ENCODE assay signal across 8 cellular contexts in the genomic region with DNA sequence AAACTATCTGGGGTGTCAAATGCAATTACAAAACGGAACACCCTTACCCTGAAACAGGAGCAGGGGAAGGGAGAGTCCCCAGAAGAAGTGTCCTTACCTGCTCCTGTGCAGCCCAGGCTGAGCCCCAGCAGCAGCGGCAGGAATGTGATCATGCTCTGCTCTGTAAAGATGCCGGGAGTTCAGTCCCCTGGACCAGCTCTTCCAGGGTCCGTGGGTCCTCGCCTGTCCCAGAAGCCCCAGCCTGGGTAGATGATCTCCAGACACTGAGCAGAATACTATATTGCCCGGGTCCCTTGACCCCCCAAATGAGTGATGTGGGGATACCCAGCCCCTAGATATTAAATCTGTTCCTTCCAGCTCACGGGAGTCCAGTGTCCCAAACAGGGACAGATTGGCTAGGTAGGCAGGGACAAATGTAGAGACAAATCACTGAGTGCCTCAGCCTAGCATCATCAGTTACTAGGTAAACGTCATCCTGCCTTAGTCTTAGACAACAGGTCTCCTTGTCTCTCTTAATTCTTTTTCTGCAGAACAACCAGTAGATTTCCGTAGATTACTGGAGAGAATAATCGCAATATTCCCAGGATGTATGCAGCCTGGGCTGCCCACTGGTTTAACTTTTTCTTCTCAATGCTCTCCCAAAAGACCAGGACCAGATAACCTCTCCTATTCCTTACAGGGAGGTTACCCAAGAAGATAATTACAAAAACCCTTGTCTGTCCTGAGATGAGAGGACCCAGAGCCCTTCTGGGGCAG. TPM values are rescaled to one million over a fixed set of nuclear protein-coding genes. Genes with fewer than 3 reads are reported as not detected.
DNase-seq lines count a peak whose midpoint lies in the region; ATAC-seq and TF ChIP-seq lines count a peak whose summit lies in the region.

A gene (minus strand): TSS at position 373 of the 756 bp plus-strand sequence. CDS start 221 bp downstream, at position 152.

- H3K4me2 ChIP-seq in GM23338 (peak within 1 kb of the TSS; percentile 23; the same call in 1 of the 2 replicates), smooth muscle cell (peak within 1 kb of the TSS; percentile 62)

- peak; percentile 59 for DNase-seq in SIG-M5 treated with dmso at 0.1 percent for 504 hours (lab: John Stamatoyannopoulos, UW; ENCODE audit: unreplicated experiment)
- DNase-seq in SIG-M5 (lab: John Stamatoyannopoulos, UW), result no peak
- DNase-seq in GM23338 (ENCODE audit: low spot score), result peak; percentile 88
- DNase-seq in LNCaP clone FGC (ENCODE audit: low read depth), result peak; percentile 74
- peak; percentile 12 for DNase-seq in T-helper 9 cell
- peak; percentile 87 for DNase-seq in cerebellar cortex (ENCODE audit: low spot score)
- peak; percentile 71 for DNase-seq in iris pigment epithelial cell (ENCODE audit: low read depth)
- no peak for DNase-seq in smooth muscle cell (lab: John Stamatoyannopoulos, UW; ENCODE audit: unreplicated experiment)

- H3K27me3 ChIP-seq in GM23338 (ENCODE audit: insufficient read depth), result no peaks in the 10 kb centered on the region
- H3K27me3 ChIP-seq in smooth muscle cell (ENCODE audit: low read depth), result peaks cover 33% of the 10 kb centered on the region

- H2AFZ ChIP-seq in GM23338, result peak within 1 kb of the TSS; percentile 88
- no peak within 1 kb of the TSS for H2AFZ ChIP-seq in smooth muscle cell (ENCODE audit: low read depth)

- H3K4me3 Mint-ChIP-seq in GM23338, result peak within 1 kb of the TSS; percentile 66; the same call in 2 of the 3 replicates

- peak within 1 kb of the TSS; percentile 41 for H3K4me3 ChIP-seq in GM23338
- peak within 1 kb of the TSS; percentile 56 for H3K4me3 ChIP-seq in LNCaP clone FGC (ENCODE audit: low read depth, low read length)
- peak within 1 kb of the TSS; percentile 29 for H3K4me3 ChIP-seq in smooth muscle cell

- no peak within 1 kb of the TSS for H3K9ac ChIP-seq in smooth muscle cell (ENCODE audit: low read depth)

- peak within 1 kb of the TSS; percentile 52; the same call in 1 of the 2 replicates for H3K27ac Mint-ChIP-seq in GM23338

- H3K36me3 ChIP-seq in GM23338 (ENCODE audit: insufficient read depth) (no peaks in the 10 kb centered on the region), smooth muscle cell (ENCODE audit: low read depth) (no peaks in the 10 kb centered on the region)

- H3K9me3 Mint-ChIP-seq in GM23338, result no peaks in the 10 kb centered on the region

- TF ChIP-seq CTCF in GM23338 (conservative IDR thresholded peaks at IDR 0.05; ENCODE audit: low read depth in 2 of 2) (no peak), LNCaP clone FGC (IDR thresholded peaks at IDR 0.05; ENCODE audit: control insufficient read depth, extremely low read depth, insufficient read depth) (no peak), smooth muscle cell (IDR thresholded peaks at IDR 0.05; ENCODE audit: borderline replicate concordance, insufficient read depth, poor library complexity, severe bottlenecking) (no peak)

- WGBS in smooth muscle cell (ENCODE audit: low lambda C conversion rate), result 74% methylated on average over 10 of the region's 10 CpGs

- H3F3A ChIP-seq in GM23338 (replicated peaks; ENCODE audit: low read depth) (no peaks in the 10 kb centered on the region), smooth muscle cell (ENCODE audit: low read depth) (no peaks in the 10 kb centered on the region)

- no peaks in the 10 kb centered on the region for H3K9me3 ChIP-seq in smooth muscle cell (replicated peaks; ENCODE audit: low read depth)

- H3K4me1 Mint-ChIP-seq in GM23338, result peaks cover 15% of the 10 kb centered on the region

- no peaks in the 10 kb centered on the region for H3K79me2 ChIP-seq in GM23338 (replicated peaks; ENCODE audit: insufficient read depth)
- H3K79me2 ChIP-seq in smooth muscle cell (ENCODE audit: low read depth), result no peaks in the 10 kb centered on the region

- peaks cover 4% of the 10 kb centered on the region for H3K27me3 Mint-ChIP-seq in GM23338 (ENCODE audit: insufficient read depth, low read depth, poor library complexity)

- H3K4me1 ChIP-seq in GM23338 (ENCODE audit: insufficient read depth), result 0 out of 2 replicates have a peak, but pooled peaks cover 6% of the 10 kb centered on the region
- H3K4me1 ChIP-seq in smooth muscle cell (ENCODE audit: low read depth), result no peaks in the 10 kb centered on the region

- H4K20me1 ChIP-seq in GM23338 (replicated peaks; ENCODE audit: insufficient read depth) (no peaks in the 10 kb centered on the region), smooth muscle cell (ENCODE audit: low read depth) (no peaks in the 10 kb centered on the region)

- no peaks in the 10 kb centered on the region for H3K9me2 ChIP-seq in GM23338 (ENCODE audit: insufficient read depth)

- H3K36me3 Mint-ChIP-seq in GM23338 (ENCODE audit: low read depth), result no peaks in the 10 kb centered on the region

- ATAC-seq in GM23338, result peak; percentile 98

- H3K27ac ChIP-seq in GM23338 (ENCODE audit: low read depth), result 0 out of 2 replicates have a peak within 1 kb of the TSS, but pooled peaks have one; percentile 21
- H3K27ac ChIP-seq in smooth muscle cell (ENCODE audit: low read depth), result no peak within 1 kb of the TSS

TF ChIP-seq in GM23338, 12 proteins besides CTCF, POLR2A, EP300 and RAD21:
- TF ChIP-seq, protein P1, sequence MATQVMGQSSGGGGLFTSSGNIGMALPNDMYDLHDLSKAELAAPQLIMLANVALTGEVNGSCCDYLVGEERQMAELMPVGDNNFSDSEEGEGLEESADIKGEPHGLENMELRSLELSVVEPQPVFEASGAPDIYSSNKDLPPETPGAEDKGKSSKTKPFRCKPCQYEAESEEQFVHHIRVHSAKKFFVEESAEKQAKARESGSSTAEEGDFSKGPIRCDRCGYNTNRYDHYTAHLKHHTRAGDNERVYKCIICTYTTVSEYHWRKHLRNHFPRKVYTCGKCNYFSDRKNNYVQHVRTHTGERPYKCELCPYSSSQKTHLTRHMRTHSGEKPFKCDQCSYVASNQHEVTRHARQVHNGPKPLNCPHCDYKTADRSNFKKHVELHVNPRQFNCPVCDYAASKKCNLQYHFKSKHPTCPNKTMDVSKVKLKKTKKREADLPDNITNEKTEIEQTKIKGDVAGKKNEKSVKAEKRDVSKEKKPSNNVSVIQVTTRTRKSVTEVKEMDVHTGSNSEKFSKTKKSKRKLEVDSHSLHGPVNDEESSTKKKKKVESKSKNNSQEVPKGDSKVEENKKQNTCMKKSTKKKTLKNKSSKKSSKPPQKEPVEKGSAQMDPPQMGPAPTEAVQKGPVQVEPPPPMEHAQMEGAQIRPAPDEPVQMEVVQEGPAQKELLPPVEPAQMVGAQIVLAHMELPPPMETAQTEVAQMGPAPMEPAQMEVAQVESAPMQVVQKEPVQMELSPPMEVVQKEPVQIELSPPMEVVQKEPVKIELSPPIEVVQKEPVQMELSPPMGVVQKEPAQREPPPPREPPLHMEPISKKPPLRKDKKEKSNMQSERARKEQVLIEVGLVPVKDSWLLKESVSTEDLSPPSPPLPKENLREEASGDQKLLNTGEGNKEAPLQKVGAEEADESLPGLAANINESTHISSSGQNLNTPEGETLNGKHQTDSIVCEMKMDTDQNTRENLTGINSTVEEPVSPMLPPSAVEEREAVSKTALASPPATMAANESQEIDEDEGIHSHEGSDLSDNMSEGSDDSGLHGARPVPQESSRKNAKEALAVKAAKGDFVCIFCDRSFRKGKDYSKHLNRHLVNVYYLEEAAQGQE (IDR thresholded peaks at IDR 0.05; ENCODE audit: unreplicated experiment), result no peak
- peak; percentile 91 for TF ChIP-seq CREB1 (CRISPR knock-in tag; IDR thresholded peaks at IDR 0.05; ENCODE audit: low read depth)

RNA-seq across cellular contexts. Expression of the gene that starts here (rescaled TPM):
- total RNA-seq in GM23338 (2014; rRNA removed; shearing (Covaris generic)), result 1.3 and 1.6 TPM in 2 replicates
- polyA plus RNA-seq in GM23338 (2016; fragmentation: Nextera tagmentation; extraction: Ambion mirVana), result 0.70 and 1.4 TPM in 2 replicates
- not detected in 2 replicates for total RNA-seq in smooth muscle cell
- polyA plus RNA-seq in smooth muscle cell, result not detected in 2 replicates

Comparison
In these comparisons a context has a peak if more than half of its experiments do, and no peak if none do; other contexts are left out.
1. DNase-seq: peak in SIG-M5 treated with dmso at 0.1 percent for 504 hours (single experiment), GM23338 (single experiment), LNCaP clone FGC (single experiment), T-helper 9 cell (single experiment), cerebellar cortex (single experiment) and iris pigment epithelial cell (single experiment); none in SIG-M5 (single experiment) and smooth muscle cell (single experiment).
2. Peak in every context shown above with its lines, with median percentiles within 50 percentile points of each other: H3K4me3 ChIP-seq.